Comparison of ENCODE assay signal across 18 cellular contexts in the genomic region with DNA sequence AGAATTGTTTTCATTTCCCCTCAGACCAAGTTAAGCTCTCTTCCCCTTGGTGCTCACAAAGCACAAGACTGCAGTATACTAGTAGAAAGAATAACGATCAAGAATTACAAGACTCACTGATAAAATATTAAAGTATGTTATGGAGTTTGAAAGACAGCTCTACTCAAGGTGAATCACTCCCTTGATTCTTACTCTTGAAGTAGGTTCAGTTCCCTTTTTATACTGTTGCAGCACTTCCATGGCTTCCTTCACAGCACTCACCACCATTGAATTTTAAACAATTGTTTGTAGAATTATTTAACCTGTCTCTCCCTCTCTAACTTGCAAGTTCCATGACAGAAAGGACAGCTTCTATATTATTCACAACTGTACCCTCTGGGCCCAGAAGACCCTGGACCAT.
"Had no signal": no experiment of that assay in that cellular context is flagged by ENCODE, and none has a peak within 500 bp of the region (broad histone marks: within the 10 kb centered on the region; RNA-seq: fewer than 3 reads in every experiment).

No MANE protein-coding gene starts in this region.

- H3K36me3 ChIP-seq: lower lobe of right lung, transverse colon, uterus had no signal

- H3K27me3 Mint-ChIP-seq: activated CD8-positive, alpha-beta memory T cell treated with anti-CD3 and anti-CD28 coated beads, Interleukin-2, amount 10 ng/mL, durations not matched to agents 7 days and 5 days; activated CD8-positive, alpha-beta T cell treated with anti-CD3 and anti-CD28 coated beads for 36 hours; activated naive CD4-positive, alpha-beta T cell treated with anti-CD3 and anti-CD28 coated beads, Interleukin-2, amount 50 U/mL, for 24 hours; brain; effector memory CD8-positive, alpha-beta T cell; stimulated activated memory B cell treated with anti-CD40 and anti-IgM and Interleukin-4, amounts not matched to agents 10 μg/mL and 1 μg/mL and 100 μg/mL, for 72 hours had no signal

- H3K4me3 Mint-ChIP-seq: activated CD8-positive, alpha-beta memory T cell treated with anti-CD3 and anti-CD28 coated beads, Interleukin-2, amount 10 ng/mL, durations not matched to agents 7 days and 5 days; activated CD8-positive, alpha-beta T cell treated with anti-CD3 and anti-CD28 coated beads for 36 hours; activated naive CD4-positive, alpha-beta T cell treated with anti-CD3 and anti-CD28 coated beads, Interleukin-2, amount 50 U/mL, for 24 hours; activated T-helper 1 cell treated with anti-CD3 and anti-CD28 coated beads, Interleukin-12 subunit alpha, Interleukin-12 subunit beta, Interleukin-2, Interleukin-4 antibody, amounts not matched to agents 30 ng/mL and 10 ng/mL and 1 ng/mL, durations not matched to agents 14 hours and 24 hours and 36 hours; brain; effector memory CD8-positive, alpha-beta T cell; natural killer cell; stimulated activated memory B cell treated with anti-CD40 and anti-IgM and Interleukin-4, amounts not matched to agents 10 μg/mL and 1 μg/mL and 100 μg/mL, for 72 hours had no signal

- H3K27ac ChIP-seq: lower lobe of right lung, transverse colon, uterus had no signal

- H3K27ac Mint-ChIP-seq: activated CD8-positive, alpha-beta memory T cell treated with anti-CD3 and anti-CD28 coated beads, Interleukin-2, amount 10 ng/mL, durations not matched to agents 7 days and 5 days; activated CD8-positive, alpha-beta T cell treated with anti-CD3 and anti-CD28 coated beads for 36 hours; activated naive CD4-positive, alpha-beta T cell treated with anti-CD3 and anti-CD28 coated beads, Interleukin-2, amount 50 U/mL, for 24 hours; activated T-helper 1 cell treated with anti-CD3 and anti-CD28 coated beads, Interleukin-12 subunit alpha, Interleukin-12 subunit beta, Interleukin-2, Interleukin-4 antibody, amounts not matched to agents 30 ng/mL and 10 ng/mL and 1 ng/mL, durations not matched to agents 14 hours and 24 hours and 36 hours; brain; natural killer cell; stimulated activated memory B cell treated with anti-CD40 and anti-IgM and Interleukin-4, amounts not matched to agents 10 μg/mL and 1 μg/mL and 100 μg/mL, for 72 hours had no signal

- H3K4me3 ChIP-seq: lower lobe of right lung, smooth muscle cell, transverse colon, uterus had no signal

- H3K27me3 ChIP-seq: transverse colon, uterus had no signal

- H3K4me1 Mint-ChIP-seq: brain had no signal

- DNase-seq: activated CD8-positive, alpha-beta memory T cell treated with anti-CD3 and anti-CD28 coated beads, Interleukin-2, amount 10 ng/mL, durations not matched to agents 7 days and 5 days; activated CD8-positive, alpha-beta T cell treated with anti-CD3 and anti-CD28 coated beads for 36 hours; activated gamma-delta T cell; activated T-cell treated with anti-CD3 and anti-CD28 coated beads for 4 hours; aorta; effector memory CD8-positive, alpha-beta T cell; foreskin melanocyte; kidney; lower lobe of right lung; natural killer cell; stimulated activated CD4-positive, alpha-beta T cell treated with anti-CD3 and anti-CD28 coated beads, Interleukin-15, amount 100 ng/mL, for 24 hours; transverse colon; uterus had no signal

- H3K9me3 ChIP-seq: lower lobe of right lung, transverse colon, uterus had no signal

- H3K4me1 ChIP-seq: lower lobe of right lung, transverse colon, uterus had no signal

- H3K4me2 ChIP-seq: smooth muscle cell had no signal

- H3K36me3 Mint-ChIP-seq: activated naive CD4-positive, alpha-beta T cell treated with anti-CD3 and anti-CD28 coated beads, Interleukin-2, amount 50 U/mL, for 24 hours; natural killer cell; stimulated activated memory B cell treated with anti-CD40 and anti-IgM and Interleukin-4, amounts not matched to agents 10 μg/mL and 1 μg/mL and 100 μg/mL, for 72 hours had no signal

- H3K9me3 Mint-ChIP-seq: activated CD8-positive, alpha-beta T cell treated with anti-CD3 and anti-CD28 coated beads for 36 hours; activated naive CD4-positive, alpha-beta T cell treated with anti-CD3 and anti-CD28 coated beads, Interleukin-2, amount 50 U/mL, for 24 hours; activated T-helper 1 cell treated with anti-CD3 and anti-CD28 coated beads, Interleukin-12 subunit alpha, Interleukin-12 subunit beta, Interleukin-2, Interleukin-4 antibody, amounts not matched to agents 30 ng/mL and 10 ng/mL and 1 ng/mL, durations not matched to agents 14 hours and 24 hours and 36 hours; effector memory CD8-positive, alpha-beta T cell; natural killer cell; stimulated activated memory B cell treated with anti-CD40 and anti-IgM and Interleukin-4, amounts not matched to agents 10 μg/mL and 1 μg/mL and 100 μg/mL, for 72 hours had no signal
